Comparison of ENCODE assay signal across 8 cellular contexts in genomic region chr14:103260629-103261124, GRCh38.
DNase-seq lines count a peak whose midpoint lies in the region; ATAC-seq and TF ChIP-seq lines count a peak whose summit lies in the region.

No MANE protein-coding gene starts in this region.

- H3K36me3 ChIP-seq in SK-N-MC (ENCODE audit: insufficient read depth, low read length) (no peaks in the 10 kb centered on the region), heart right ventricle (no peaks in the 10 kb centered on the region), skeletal muscle tissue (ENCODE audit: control insufficient read depth in 3 of 3, insufficient read depth in 3 of 3, low read length in 3 of 3) (no peaks in the 10 kb centered on the region)

- H3K4me1 ChIP-seq in heart right ventricle (peaks cover 0 to 16% (median 6%) of the 10 kb centered on the region in 9 donors), skeletal muscle tissue (ENCODE audit: control insufficient read depth in 3 of 3, insufficient read depth in 3 of 3, low read length in 3 of 3) (peaks cover 0 to 4% (median 3%) of the 10 kb centered on the region in 3 donors)

- intact Hi-C loops in Right ventricle myocardium inferior (cut with DNase I) (no loop called here), cardiac septum (cut with DNase I) (no loop called here), heart right ventricle (cut with DNase I) (loop anchor here in 1 of 10 donors (5.0 kb wide), 1 partner anchor 53 kb away; no protein-coding TSS in a partner anchor)

- H3K9me3 Mint-ChIP-seq in activated CD8-positive, alpha-beta T cell treated with anti-CD3 and anti-CD28 coated beads, Interleukin-2, amount 10 ng/mL, durations not matched to agents 7 days and 5 days (ENCODE audit: insufficient read depth), result no peaks in the 10 kb centered on the region

- no peak overlapping the region for H3K4me3 Mint-ChIP-seq in activated CD8-positive, alpha-beta T cell treated with anti-CD3 and anti-CD28 coated beads, Interleukin-2, amount 10 ng/mL, durations not matched to agents 7 days and 5 days

- peaks cover 4% of the 10 kb centered on the region for H3K4me1 Mint-ChIP-seq in activated CD8-positive, alpha-beta T cell treated with anti-CD3 and anti-CD28 coated beads, Interleukin-2, amount 10 ng/mL, durations not matched to agents 7 days and 5 days (ENCODE audit: low read depth)

- peaks cover 32% of the 10 kb centered on the region for H3K27me3 Mint-ChIP-seq in activated CD8-positive, alpha-beta T cell treated with anti-CD3 and anti-CD28 coated beads, Interleukin-2, amount 10 ng/mL, durations not matched to agents 7 days and 5 days (ENCODE audit: low read depth)

- WGBS in heart right ventricle, 2 donors, result 5 to 10% methylated on average over 9 of the region's 9 CpGs

- CTCF ChIA-PET in activated CD8-positive, alpha-beta T cell treated with anti-CD3 and anti-CD28 coated beads, Interleukin-2, amount 10 ng/mL, durations not matched to agents 7 days and 5 days (lab: Charles Lee), result no interaction called here

- peak overlapping the region; percentile 61 for H3K9ac ChIP-seq in SK-N-MC (ENCODE audit: insufficient read length)
- H3K9ac ChIP-seq in skeletal muscle tissue (ENCODE audit: low read depth in 1 of 3, low read length in 3 of 3), result peak overlapping the region; percentile 73 to 85 (median 82)

- TF ChIP-seq CTCF in heart right ventricle (IDR thresholded peaks at IDR 0.05), result no peak

- no peak for DNase-seq in Right ventricle myocardium inferior (ENCODE audit: missing footprints)
- DNase-seq in cardiac septum (ENCODE audit: low spot score), result no peak
- no peak for DNase-seq in SK-N-MC (ENCODE audit: low read depth, low spot score)
- peak; percentile 36 to 70 for DNase-seq in heart right ventricle
- no peak for DNase-seq in activated CD8-positive, alpha-beta T cell treated with anti-CD3 and anti-CD28 coated beads, Interleukin-2, amount 10 ng/mL, durations not matched to agents 7 days and 5 days
- no peak for DNase-seq in cerebellar cortex (ENCODE audit: low spot score)
- no peak for DNase-seq in NCI-H187 treated with DMSO at 0.1 percent for 48 hours (lab: John Stamatoyannopoulos, UW)

- no peaks in the 10 kb centered on the region for H3K36me3 Mint-ChIP-seq in activated CD8-positive, alpha-beta T cell treated with anti-CD3 and anti-CD28 coated beads, Interleukin-2, amount 10 ng/mL, durations not matched to agents 7 days and 5 days (ENCODE audit: low read depth)

- H3K27me3 ChIP-seq in heart right ventricle, result peaks cover 0 to 30% (median 0%) of the 10 kb centered on the region in 7 donors
- H3K27me3 ChIP-seq in skeletal muscle tissue (ENCODE audit: control insufficient read depth in 3 of 3, insufficient read depth in 3 of 3, low read length in 3 of 3), result peaks cover 0 to 1% (median 0%) of the 10 kb centered on the region in 3 donors

- H3K9me3 ChIP-seq in SK-N-MC (ENCODE audit: low read depth, low read length) (no peaks in the 10 kb centered on the region), heart right ventricle (no peaks in the 10 kb centered on the region), skeletal muscle tissue (ENCODE audit: control insufficient read depth in 3 of 3, low read length in 3 of 3) (no peaks in the 10 kb centered on the region)

- H3K4me3 ChIP-seq in SK-N-MC (peak overlapping the region; percentile 86), heart right ventricle (peak overlapping the region in 9 of 10 donors; percentile 26 to 60 (median 49)), skeletal muscle tissue (ENCODE audit: low read length in 3 of 3) (peak overlapping the region; percentile 65 to 91 (median 84))

- no peak overlapping the region for H3K27ac ChIP-seq in SK-N-MC
- peak overlapping the region; percentile 36 to 92 (median 75) for H3K27ac ChIP-seq in heart right ventricle
- H3K27ac ChIP-seq in skeletal muscle tissue (ENCODE audit: low read depth, low read length), result peak overlapping the region; percentile 50

- POLR2A ChIA-PET in activated CD8-positive, alpha-beta T cell treated with anti-CD3 and anti-CD28 coated beads, Interleukin-2, amount 10 ng/mL, durations not matched to agents 7 days and 5 days (lab: Charles Lee), result no interaction called here

- no peak overlapping the region for H3K27ac Mint-ChIP-seq in activated CD8-positive, alpha-beta T cell treated with anti-CD3 and anti-CD28 coated beads, Interleukin-2, amount 10 ng/mL, durations not matched to agents 7 days and 5 days

- peak; percentile 84 for ATAC-seq in Right ventricle myocardium inferior
- ATAC-seq in heart right ventricle, result peak in 7 of 8 donors; percentile 80 to 97 (median 92)
- ATAC-seq in activated CD8-positive, alpha-beta T cell treated with anti-CD3 and anti-CD28 coated beads, Interleukin-2, amount 10 ng/mL, durations not matched to agents 7 days and 5 days, result no peak

Comparison
In these comparisons a context has a peak if more than half of its experiments do, and no peak if none do; other contexts are left out.
1. DNase-seq: peak in heart right ventricle (2 of 2); none in Right ventricle myocardium inferior (single experiment), cardiac septum (single experiment), SK-N-MC (single experiment), activated CD8-positive, alpha-beta T cell treated with anti-CD3 and anti-CD28 coated beads, Interleukin-2, amount 10 ng/mL, durations not matched to agents 7 days and 5 days (single experiment), cerebellar cortex (single experiment) and NCI-H187 treated with DMSO at 0.1 percent for 48 hours (single experiment).
2. Peak in every context shown above with its lines, with median percentiles within 50 percentile points of each other: H3K4me3 ChIP-seq.